In genomic region chr13:40665061-40665753, GRCh38 we compare ENCODE assay signal across 1 cellular context.
TF ChIP-seq lines count a peak whose summit lies in the region.

No MANE protein-coding gene starts in this region.

TF ChIP-seq in K562, 482 proteins besides CTCF, POLR2A, EP300 and RAD21 (continued from another document):
- TF ChIP-seq MNT (conservative IDR thresholded peaks at IDR 0.05) = no peak
- TF ChIP-seq CCAR2 (IDR thresholded peaks at IDR 0.05; ENCODE audit: low read depth, low read length) = no peak
- TF ChIP-seq KDM1A (IDR thresholded peaks at IDR 0.05) = no peak
TF ChIP-seq in K562: peak in this region for 7.
